ENCODE assay signal across 26 cellular contexts in the genomic region with DNA sequence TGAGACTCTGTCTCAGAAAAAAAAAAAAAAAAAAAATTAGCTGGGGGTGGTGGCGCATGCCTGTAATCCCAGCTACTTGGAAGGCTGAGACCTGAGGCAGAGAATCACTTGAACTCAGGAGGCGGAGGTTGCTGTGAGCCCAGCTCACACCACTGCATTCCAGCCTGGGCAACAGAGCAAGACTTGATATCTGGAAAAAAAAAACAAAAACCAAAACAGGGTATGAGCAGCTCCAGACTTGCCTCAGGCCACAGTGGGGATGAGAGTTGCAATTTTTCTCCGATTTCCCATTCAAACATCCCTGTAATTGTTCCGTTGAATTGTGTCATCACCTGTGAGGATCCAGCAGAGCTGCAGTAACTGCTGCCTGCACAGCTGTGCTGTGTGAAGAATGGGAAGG.
DNase-seq lines count a peak whose midpoint lies in the region; ATAC-seq, FAIRE-seq and TF ChIP-seq lines count a peak whose summit lies in the region.
"Had no signal": no experiment of that assay in that cellular context is flagged by ENCODE, and none has a peak within 500 bp of the region (broad histone marks: within the 10 kb centered on the region; RNA-seq: fewer than 3 reads in every experiment).

No MANE protein-coding gene starts in this region.

- TF ChIP-seq CTCF in bronchial epithelial cell (IDR thresholded peaks at IDR 0.05; ENCODE audit: insufficient read depth, low read length, severe bottlenecking) (no peak), foreskin keratinocyte (conservative IDR thresholded peaks at IDR 0.05) (no peak)

- H3K27me3 ChIP-seq in bronchial epithelial cell (ENCODE audit: control insufficient read depth, insufficient read depth, low read length) (no peaks in the 10 kb centered on the region), foreskin keratinocyte (no peaks in the 10 kb centered on the region)
- H3K27me3 ChIP-seq: SJSA1 had no signal

- DNase-seq in M059J (ENCODE audit: low read depth) (peak; percentile 49), bronchial epithelial cell (ENCODE audit: low read depth) (peak; percentile 74), foreskin keratinocyte (peak; percentile 92 to 96), renal cortical epithelial cell (ENCODE audit: low read depth) (peak; percentile 22), HT-29 (ENCODE audit: low spot score) (no peak)
- no peak for DNase-seq in activated CD4-positive, alpha-beta T cell treated with anti-CD3 and anti-CD28 coated beads for 4 hours
- DNase-seq: C1 segment of cervical spinal cord; CD4-positive, alpha-beta memory T cell; COR-L47; DMS79; GF-D8; GOT3; IMR-90; KG1; MM.1S; NCI-H1694 treated with DMSO at 0.1 percent for 48 hours; NCI-H2081; NCI-H2227 treated with DMSO at 0.1 percent for 48 hours; NCI-H526 treated with DMSO at 0.1 percent for 48 hours; PC-9; Right ventricle myocardium superior; RPMI8226 had no signal

- H3K36me3 ChIP-seq in bronchial epithelial cell (ENCODE audit: control insufficient read depth, insufficient read depth, low read length), result peaks cover 11% of the 10 kb centered on the region

- H3K27ac ChIP-seq in foreskin keratinocyte, result no peak overlapping the region
- H3K27ac ChIP-seq: PC-9, SJSA1 had no signal

- H3K4me1 ChIP-seq in foreskin keratinocyte, result peaks cover 17% of the 10 kb centered on the region
- H3K4me1 ChIP-seq: HAP-1 had no signal

- no peak for FAIRE-seq in bronchial epithelial cell (lab: Jason Lieb, UNC)
- FAIRE-seq: GM12891 had no signal

- ATAC-seq in foreskin keratinocyte (peak; percentile 57), HG03139 (IDR thresholded peaks at IDR 0.05; ENCODE audit: unreplicated experiment) (no peak)

- no peak overlapping the region for H3K4me3 ChIP-seq in bronchial epithelial cell (ENCODE audit: low read depth, low read length)
- H3K4me3 ChIP-seq: HAP-1, PC-9, SJSA1 had no signal

Comparison
In these comparisons a context has a peak if more than half of its experiments do, and no peak if none do; other contexts are left out.
1. DNase-seq: peak in M059J (single experiment), bronchial epithelial cell (single experiment), foreskin keratinocyte (2 of 2) and renal cortical epithelial cell (single experiment); none in HT-29 (single experiment) and activated CD4-positive, alpha-beta T cell treated with anti-CD3 and anti-CD28 coated beads for 4 hours (0 of 2).